8 cellular contexts compared by ENCODE assay signal in the genomic region with DNA sequence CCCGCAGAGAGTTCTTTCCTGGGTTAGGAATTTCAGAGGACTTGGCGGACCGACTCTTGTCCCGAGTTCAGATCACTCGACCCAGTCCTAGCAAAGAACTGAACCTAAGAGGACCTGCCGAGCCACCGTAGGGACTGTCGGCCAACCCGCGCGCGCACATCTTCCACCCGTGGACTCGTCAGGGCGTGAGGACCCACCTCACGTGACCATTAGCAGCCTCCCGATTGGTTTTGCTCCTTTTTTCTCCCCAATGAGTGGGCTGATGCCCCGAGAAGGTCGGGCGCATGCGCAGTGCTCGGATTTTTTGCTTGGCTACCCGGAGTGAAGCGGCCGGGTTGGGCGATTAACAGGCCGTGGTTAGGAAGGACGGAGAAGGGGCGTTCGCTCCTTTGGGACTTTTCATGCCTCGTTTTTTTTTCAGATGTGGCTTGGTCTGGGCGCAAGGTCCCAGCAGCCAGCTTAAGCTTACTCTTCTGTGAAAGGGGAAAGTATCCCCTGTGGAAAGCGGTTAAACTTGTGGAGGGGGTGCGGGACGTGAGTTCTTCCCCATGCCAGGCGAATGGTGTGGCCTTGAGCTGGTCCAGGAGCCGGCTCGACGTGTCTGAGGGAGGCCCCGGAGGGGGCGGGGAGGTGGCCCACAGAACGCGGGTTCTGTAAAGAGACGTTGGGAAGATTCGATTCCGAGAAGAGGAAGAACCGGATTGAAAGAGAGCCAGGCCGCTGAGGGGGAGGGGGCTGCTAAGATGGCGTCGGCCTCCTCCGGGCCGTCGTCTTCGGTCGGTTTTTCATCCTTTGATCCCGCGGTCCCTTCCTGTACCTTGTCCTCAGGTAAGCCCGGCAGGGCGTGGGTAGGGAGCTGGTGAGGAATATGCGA. TPM values are rescaled to one million over a fixed set of nuclear protein-coding genes. Genes with fewer than 3 reads are reported as not detected.
A peak's percentile ranks its signal among the peaks of the same experiment; 100 is the strongest.
DNase-seq lines count a peak whose midpoint lies in the region; ATAC-seq and TF ChIP-seq lines count a peak whose summit lies in the region.

PIP5K1A (plus strand) TSS at position 299 of the 874 bp plus-strand sequence; CDS start at position 744, 445 bp downstream.

- in situ Hi-C loops in GM18951 (cut with MboI; ENCODE audit: low sequenced_read_pairs, unreplicated experiment): no loop called here

- peak; percentile 81 for ATAC-seq in HG03196 (IDR thresholded peaks at IDR 0.05; ENCODE audit: unreplicated experiment)

- H3K4me3 ChIP-seq in spleen: peak within 1 kb of the TSS; percentile 69 to 96 (median 86)

- intact Hi-C loops in spleen (cut with DNase I; ENCODE audit: low total_unique reads): loop anchor here (5.0 kb wide), 1 partner anchor 54 kb away; the partner anchor contains the start of gene PSMD4

- H3K4me1 ChIP-seq in spleen: peaks cover 32 to 66% (median 53%) of the 10 kb centered on the region in 6 donors

- WGBS in spleen, 5 donors: 0 to 1% (median 1%) methylated on average over 52 to 60 of the region's 60 CpGs

- TF ChIP-seq CTCF in spleen (IDR thresholded peaks at IDR 0.05 in 8 of 11, conservative IDR thresholded peaks at IDR 0.05 in 3 of 11): peak in 1 of 11 experiments; percentile 16

- peak within 1 kb of the TSS; percentile 74 to 96 (median 93) for H3K27ac ChIP-seq in spleen

- no peaks in the 10 kb centered on the region for H3K9me3 ChIP-seq in spleen

- DNase-seq in AG08395 (ENCODE audit: low spot score) (peak; percentile 99), NCI-H345 treated with DMSO at 0.1 percent for 48 hours (lab: John Stamatoyannopoulos, UW; ENCODE audit: unreplicated experiment) (peak; percentile 100), inferior parietal cortex (ENCODE audit: extremely low spot score) (peak; percentile 100), spleen (peak; percentile 99)
- DNase-seq in activated CD4-positive, CD25-positive, alpha-beta regulatory T cell (lab: John Stamatoyannopoulos, UW): peak; percentile 97 to 98 (median 98)
- peak; percentile 98 for DNase-seq in central memory CD4-positive, alpha-beta T cell

- TF ChIP-seq POLR2A in GM18951 (IDR thresholded peaks at IDR 0.05; ENCODE audit: extremely low read depth, insufficient read depth, insufficient read length): peak; percentile 65
- TF ChIP-seq POLR2A in spleen (IDR thresholded peaks at IDR 0.05): peak in 2 of 3 donors; percentile 52 to 53

- H3K36me3 ChIP-seq in spleen: peaks cover 0 to 14% (median 11%) of the 10 kb centered on the region in 6 donors

- H3K27me3 ChIP-seq in spleen (replicated peaks in 1 of 7): no peaks in the 10 kb centered on the region

RNA-seq across cellular contexts. Expression of gene PIP5K1A, which starts in this region (rescaled TPM):
- 10 to 100 TPM; 48.0 to 83.6 (median 60.6) TPM for total RNA-seq in spleen
- polyA plus RNA-seq in spleen: 10 to 100 TPM; 12.8 to 23.7 (median 16.5) TPM

Comparison
In these comparisons a context has a peak if more than half of its experiments do, and no peak if none do; other contexts are left out.
1. Peak in every context shown above with its lines: DNase-seq, ATAC-seq, H3K4me3 ChIP-seq and H3K27ac ChIP-seq.